In genomic region chr12:59459966-59460365, GRCh38 we compare ENCODE assay signal across 18 cellular contexts.
DNase-seq lines count a peak whose midpoint lies in the region; ATAC-seq and TF ChIP-seq lines count a peak whose summit lies in the region.
"Had no signal": no experiment of that assay in that cellular context is flagged by ENCODE, and none has a peak within 500 bp of the region (broad histone marks: within the 10 kb centered on the region; RNA-seq: fewer than 3 reads in every experiment).

No MANE protein-coding gene starts in this region.

- peaks cover 13% of the 10 kb centered on the region for H3K4me1 ChIP-seq in RWPE2 (ENCODE audit: insufficient read depth, poor library complexity, severe bottlenecking)
- peaks cover 12% of the 10 kb centered on the region for H3K4me1 ChIP-seq in osteoblast (ENCODE audit: insufficient read depth, low read length)
- H3K4me1 ChIP-seq: gastrocnemius medialis, right atrium auricular region, upper lobe of right lung had no signal

- peak; percentile 81 for ATAC-seq in RWPE2 (ENCODE audit: low read depth)
- ATAC-seq: gastrocnemius medialis, upper lobe of right lung had no signal

- no peaks in the 10 kb centered on the region for H3K9me3 ChIP-seq in RWPE2 (ENCODE audit: severe bottlenecking)
- H3K9me3 ChIP-seq in osteoblast (ENCODE audit: low read depth, low read length) = no peaks in the 10 kb centered on the region
- H3K9me3 ChIP-seq: gastrocnemius medialis, right atrium auricular region, upper lobe of right lung had no signal

- CTCF ChIA-PET in GM10248 (lab: Yijun Ruan, JAX) = interaction anchor here (1.4 kb wide), 1 partner anchor 15 kb away, joined by 4 read pairs; no protein-coding TSS in a partner anchor

- peak overlapping the region; percentile 54 for H3K4me2 ChIP-seq in osteoblast (ENCODE audit: insufficient read depth, low read length)

- H3K36me3 ChIP-seq in RWPE2 (ENCODE audit: low read depth) (no peaks in the 10 kb centered on the region), osteoblast (ENCODE audit: insufficient read depth, low read length) (no peaks in the 10 kb centered on the region)
- H3K36me3 ChIP-seq: gastrocnemius medialis, right atrium auricular region, upper lobe of right lung had no signal

- no peaks in the 10 kb centered on the region for H4K20me1 ChIP-seq in osteoblast (ENCODE audit: insufficient read depth, low read length)

- DNase-seq in GM03348 (ENCODE audit: low spot score) = peak; percentile 45
- no peak for DNase-seq in RWPE2 (ENCODE audit: low spot score)
- DNase-seq in fibroblast of mammary gland (ENCODE audit: low read depth) = peak; percentile 28
- DNase-seq in osteoblast (ENCODE audit: insufficient read length, low spot score, missing footprints) = peak; percentile 5
- no peak for DNase-seq in activated CD8-positive, alpha-beta memory T cell treated with anti-CD3 and anti-CD28 coated beads, Interleukin-2, amount 50 U/mL, for 4 hours
- no peak for DNase-seq in 8988T
- no peak for DNase-seq in mucosa of gallbladder (ENCODE audit: low spot score)
- no peak for DNase-seq in GM10248 (ENCODE audit: extremely low spot score)
- DNase-seq: activated CD4-positive, alpha-beta T cell treated with anti-CD3 and anti-CD28 coated beads for 4 hours; activated T-cell treated with anti-CD3 and anti-CD28 coated beads, Interleukin-2, amount 50 U/mL, for 48 hours; gastrocnemius medialis; immature natural killer cell; NCI-H187 treated with DMSO at 0.1 percent for 48 hours; NCI-H526 treated with DMSO at 0.1 percent for 48 hours; RPMI8226; stimulated activated CD4-positive, alpha-beta T cell treated with anti-CD3 and anti-CD28 coated beads, Interleukin-2, amount 100 ng/mL, for 24 hours; upper lobe of right lung had no signal

- no peaks in the 10 kb centered on the region for H3K79me2 ChIP-seq in osteoblast (ENCODE audit: insufficient read depth, low read length)

- H3K27ac ChIP-seq in RWPE2 (ENCODE audit: poor library complexity, severe bottlenecking) (peak overlapping the region; percentile 29), osteoblast (ENCODE audit: low read depth, low read length) (no peak overlapping the region)
- H3K27ac ChIP-seq: gastrocnemius medialis, right atrium auricular region, upper lobe of right lung had no signal

- H2AFZ ChIP-seq in osteoblast (ENCODE audit: low read length) = peak overlapping the region; percentile 23

- H3K4me3 ChIP-seq in RWPE2 (ENCODE audit: severe bottlenecking) (no peak overlapping the region), fibroblast of mammary gland (ENCODE audit: control insufficient read depth, low read depth, low read length) (no peak overlapping the region), osteoblast (ENCODE audit: insufficient read depth, low read length) (no peak overlapping the region)
- H3K4me3 ChIP-seq: gastrocnemius medialis, right atrium auricular region, upper lobe of right lung had no signal

- POLR2A ChIA-PET in GM10248 (lab: Yijun Ruan, JAX) = no interaction called here

- H3K27me3 ChIP-seq in RWPE2 (ENCODE audit: insufficient read depth, poor library complexity, severe bottlenecking) (no peaks in the 10 kb centered on the region), osteoblast (ENCODE audit: insufficient read depth, low read length) (no peaks in the 10 kb centered on the region)
- H3K27me3 ChIP-seq: gastrocnemius medialis, right atrium auricular region, upper lobe of right lung had no signal

- TF ChIP-seq CTCF in RWPE2 (IDR thresholded peaks at IDR 0.05; ENCODE audit: poor library complexity, severe bottlenecking) = no peak
- no peak for TF ChIP-seq CTCF in fibroblast of mammary gland (conservative IDR thresholded peaks at IDR 0.05; ENCODE audit: control insufficient read depth, insufficient read depth, low read depth, low read length)
- no peak for TF ChIP-seq CTCF in osteoblast (IDR thresholded peaks at IDR 0.05; ENCODE audit: extremely low read depth, low read depth, low read length)
- TF ChIP-seq CTCF in GM10248 (IDR thresholded peaks at IDR 0.05; ENCODE audit: control extremely low read depth, extremely low read depth, low read depth, missing control alignments) = no peak

Comparison
In these comparisons a context has a peak if more than half of its experiments do, and no peak if none do; other contexts are left out.
1. DNase-seq: peak in GM03348 (single experiment), fibroblast of mammary gland (single experiment) and osteoblast (single experiment); none in RWPE2 (single experiment), activated CD8-positive, alpha-beta memory T cell treated with anti-CD3 and anti-CD28 coated beads, Interleukin-2, amount 50 U/mL, for 4 hours (single experiment), 8988T (single experiment), mucosa of gallbladder (single experiment) and GM10248 (single experiment).